In the genomic region with DNA sequence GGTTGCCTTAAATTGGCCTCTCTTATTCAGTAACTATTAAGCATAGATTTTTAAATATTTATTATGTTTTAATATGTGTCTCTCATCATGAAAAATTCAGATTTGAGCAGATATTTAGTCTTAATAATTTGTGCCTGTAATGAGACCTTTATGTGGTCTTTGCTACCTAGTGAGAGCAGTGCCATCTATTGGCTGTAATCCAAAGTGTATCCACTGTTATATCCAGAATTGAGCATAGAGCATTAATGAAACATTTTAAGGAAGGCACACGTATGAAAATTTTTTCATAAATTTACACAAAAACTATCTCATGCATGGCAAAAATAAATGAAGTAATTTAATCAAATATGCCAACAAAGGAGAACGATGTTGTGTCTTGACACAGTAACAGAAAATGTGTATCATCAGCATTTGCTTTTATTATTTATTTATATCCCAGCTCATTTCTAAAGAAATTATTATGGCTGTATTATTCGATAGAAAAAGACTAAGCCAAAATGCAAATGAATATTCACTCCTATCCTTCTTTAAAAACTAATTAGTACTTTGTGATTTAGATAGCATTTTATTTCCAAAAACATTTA, we compare ENCODE assay signal across 8 cellular contexts.
DNase-seq lines count a peak whose midpoint lies in the region; ATAC-seq and TF ChIP-seq lines count a peak whose summit lies in the region.

No MANE protein-coding gene starts in this region.

- H3K4me1 ChIP-seq in left ventricle myocardium inferior (no peaks in the 10 kb centered on the region), NT2/D1 (ENCODE audit: insufficient read depth, insufficient read length) (no peaks in the 10 kb centered on the region)

- H3K27ac ChIP-seq in left ventricle myocardium inferior (replicated peaks): no peak overlapping the region

- H3K9me3 ChIP-seq in left ventricle myocardium inferior (replicated peaks) (no peaks in the 10 kb centered on the region), NT2/D1 (ENCODE audit: insufficient read depth, low read length) (no peaks in the 10 kb centered on the region)

- H3K36me3 ChIP-seq in left ventricle myocardium inferior (no peaks in the 10 kb centered on the region), NT2/D1 (ENCODE audit: insufficient read depth, insufficient read length, low read length) (no peaks in the 10 kb centered on the region)

- no peak for ATAC-seq in left cardiac atrium
- ATAC-seq in HG03196 (IDR thresholded peaks at IDR 0.05; ENCODE audit: unreplicated experiment): peak; percentile 65
- no peak for ATAC-seq in HG02759 (IDR thresholded peaks at IDR 0.05; ENCODE audit: unreplicated experiment)
- no peak for ATAC-seq in GM18861 (IDR thresholded peaks at IDR 0.05; ENCODE audit: unreplicated experiment)

- H3K4me3 Mint-ChIP-seq in immature natural killer cell: no peak overlapping the region

- H3K9ac ChIP-seq in NT2/D1 (ENCODE audit: insufficient read length, low read depth): no peak overlapping the region

- peaks cover 0 to 4% (median 0%) of the 10 kb centered on the region in 3 donors for H3K36me3 Mint-ChIP-seq in immature natural killer cell

- no peaks in the 10 kb centered on the region for H3K27me3 Mint-ChIP-seq in immature natural killer cell (ENCODE audit: low read depth in 3 of 3)

- no peaks in the 10 kb centered on the region for H3K27me3 ChIP-seq in left ventricle myocardium inferior (ENCODE audit: low read depth)
- H3K27me3 ChIP-seq in NT2/D1 (ENCODE audit: insufficient read depth, insufficient read length): no peaks in the 10 kb centered on the region

- H3K4me3 ChIP-seq in left ventricle myocardium inferior (no peak overlapping the region), NT2/D1 (ENCODE audit: insufficient read length, low read depth) (no peak overlapping the region)

- H3K27ac Mint-ChIP-seq in immature natural killer cell: no peak overlapping the region

- TF ChIP-seq CTCF in left ventricle myocardium inferior (IDR thresholded peaks at IDR 0.05; ENCODE audit: borderline replicate concordance): peak; percentile 30

- no peaks in the 10 kb centered on the region for H3K9me3 Mint-ChIP-seq in immature natural killer cell

- H3K4me1 Mint-ChIP-seq in immature natural killer cell: no peaks in the 10 kb centered on the region

- no peak for DNase-seq in left ventricle myocardium inferior
- DNase-seq in left cardiac atrium: no peak
- peak; percentile 3 for DNase-seq in NT2/D1 (ENCODE audit: low read depth, low spot score)
- peak; percentile 14 for DNase-seq in fibroblast of gingiva (ENCODE audit: low read depth)
- DNase-seq in immature natural killer cell: no peak

- intact Hi-C loops in left ventricle myocardium inferior (cut with micrococcal nuclease): no loop called here
- intact Hi-C loops in left cardiac atrium (cut with DNase I): no loop called here

Comparison
In these comparisons a context has a peak if more than half of its experiments do, and no peak if none do; other contexts are left out.
1. DNase-seq: peak in NT2/D1 (single experiment) and fibroblast of gingiva (single experiment); none in left ventricle myocardium inferior (single experiment), left cardiac atrium (single experiment) and immature natural killer cell (0 of 3).